In genomic region chr18:44967599-44967998, GRCh38 we compare ENCODE assay signal across 20 cellular contexts.
"Had no signal": no experiment of that assay in that cellular context is flagged by ENCODE, and none has a peak within 500 bp of the region (broad histone marks: within the 10 kb centered on the region; RNA-seq: fewer than 3 reads in every experiment).

No MANE protein-coding gene starts in this region.

- DNase-seq: effector CD4-positive, alpha-beta T cell; heart left ventricle; hippocampal formation; left colon; left ventricle myocardium superior; naive thymus-derived CD8-positive, alpha-beta T cell; ovary; right cardiac atrium; stimulated activated CD4-positive, alpha-beta T cell treated with anti-CD3 and anti-CD28 coated beads, Interleukin-2, amount 100 ng/mL, for 48 hours; stimulated activated CD8-positive, alpha-beta memory T cell treated with anti-CD3 and anti-CD28 coated beads, Interleukin-4, amount 100 ng/mL, for 48 hours; stimulated activated naive CD4-positive, alpha-beta T cell; stomach; substantia nigra; transverse colon had no signal

- H3K4me3 ChIP-seq: coronary artery, heart left ventricle, lung, ovary, smooth muscle cell, stomach, thoracic aorta, transverse colon had no signal

- H3K27ac Mint-ChIP-seq: endodermal cell; naive thymus-derived CD8-positive, alpha-beta T cell had no signal

- H3K9me3 ChIP-seq: heart left ventricle, ovary, stomach, thoracic aorta, transverse colon had no signal

- H3K27ac ChIP-seq: coronary artery, heart left ventricle, ovary, thoracic aorta, transverse colon had no signal

- ATAC-seq: heart left ventricle; left colon; left ventricle myocardium superior; naive thymus-derived CD8-positive, alpha-beta T cell; right cardiac atrium had no signal

- H3K4me3 Mint-ChIP-seq: endodermal cell; naive thymus-derived CD8-positive, alpha-beta T cell; neural crest cell had no signal

- H3K36me3 Mint-ChIP-seq: naive thymus-derived CD8-positive, alpha-beta T cell had no signal

- H3K27me3 ChIP-seq: heart left ventricle, ovary, stomach, transverse colon had no signal

- H3K36me3 ChIP-seq: heart left ventricle, ovary, stomach, thoracic aorta, transverse colon had no signal

- H3K9me3 Mint-ChIP-seq: naive thymus-derived CD8-positive, alpha-beta T cell; neural crest cell had no signal
